9 cellular contexts compared by ENCODE assay signal in the genomic region with DNA sequence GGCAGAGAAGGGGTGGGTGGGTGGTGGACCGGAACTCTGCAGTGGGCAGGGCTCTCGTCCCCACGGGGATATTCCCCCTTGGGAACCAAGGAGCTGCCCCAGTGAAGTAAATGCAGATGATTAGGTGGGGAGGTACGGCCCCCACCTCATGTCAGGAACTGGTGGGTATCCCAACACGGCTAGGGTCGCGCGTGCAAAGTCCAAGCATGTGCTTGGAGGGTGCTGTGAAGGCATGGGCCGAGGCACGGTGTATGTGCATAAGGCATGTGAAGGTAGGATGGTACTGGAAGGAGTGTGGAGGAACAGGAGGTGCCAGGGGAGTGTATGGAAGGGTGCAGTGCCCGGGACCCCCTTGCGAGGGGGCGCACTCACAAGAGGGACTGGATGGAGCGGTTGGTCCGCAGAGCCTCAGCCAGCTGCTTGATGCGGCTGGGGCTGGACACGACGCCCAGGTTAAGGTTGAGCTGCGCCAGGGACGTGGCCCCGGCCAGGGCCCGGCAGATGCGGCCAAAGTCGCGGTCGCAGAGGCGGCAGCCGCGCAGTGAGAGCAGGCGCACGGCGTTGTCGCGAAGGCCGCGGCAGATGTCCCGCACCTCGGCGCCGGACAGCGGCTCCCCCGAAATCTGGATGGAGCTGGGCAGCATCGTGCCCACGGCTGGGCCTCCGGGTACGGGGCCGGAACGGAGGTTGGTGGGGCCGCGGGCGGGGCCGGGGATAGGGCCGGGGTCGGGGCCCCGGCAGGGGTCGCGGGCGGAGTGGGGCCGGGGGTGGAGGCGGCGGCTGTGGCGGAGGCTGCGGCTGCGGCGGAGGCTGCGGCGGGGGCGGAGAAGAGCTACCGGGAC. TPM values are rescaled to one million over a fixed set of nuclear protein-coding genes. Genes with fewer than 3 reads are reported as not detected.
DNase-seq lines count a peak whose midpoint lies in the region; ATAC-seq, FAIRE-seq and TF ChIP-seq lines count a peak whose summit lies in the region.
"Had no signal": no experiment of that assay in that cellular context is flagged by ENCODE, and none has a peak within 500 bp of the region (broad histone marks: within the 10 kb centered on the region; RNA-seq: fewer than 3 reads in every experiment).

No MANE protein-coding gene starts in this region.

- intact Hi-C loops in posterior vena cava (cut with DNase I): loop anchor here (5.0 to 10.0 kb wide), 4 partner anchors 52 to 247 kb away; a partner anchor contains a TSS

- CTCF ChIA-PET in RWPE1 (lab: Yijun Ruan, JAX): interaction anchor here (0.6 to 1.1 kb wide), 2 partner anchors 75 to 280 kb away, joined by 3 read pairs; a partner anchor contains a TSS

- peak overlapping the region; percentile 87 for H3K27ac Mint-ChIP-seq in T-helper 2 cell treated with Interferon-gamma antibody and Interleukin-4, amounts not matched to agents 5 μg/mL and 100 μg/mL, for 36 hours

- no peak for DNase-seq in T-helper 2 cell treated with Interferon-gamma antibody and Interleukin-4, amounts not matched to agents 5 μg/mL and 100 μg/mL, for 36 hours (ENCODE audit: low spot score)
- no peak for DNase-seq in T-helper 2 cell
- no peak for DNase-seq in RWPE1 (ENCODE audit: low spot score)
- peak; percentile 81 for DNase-seq in posterior vena cava (ENCODE audit: low spot score)
- DNase-seq in urothelium cell line (ENCODE audit: low spot score): no peak
- no peak for DNase-seq in NOMO-1 (lab: John Stamatoyannopoulos, UW; ENCODE audit: unreplicated experiment in 2 of 2)
- DNase-seq in GM19240 (ENCODE audit: insufficient read length, low spot score): no peak

- H3K4me1 Mint-ChIP-seq in T-helper 2 cell treated with Interferon-gamma antibody and Interleukin-4, amounts not matched to agents 5 μg/mL and 100 μg/mL, for 36 hours (ENCODE audit: low read depth): peaks cover 16% of the 10 kb centered on the region

- H3K36me3 Mint-ChIP-seq in T-helper 2 cell treated with Interferon-gamma antibody and Interleukin-4, amounts not matched to agents 5 μg/mL and 100 μg/mL, for 36 hours (ENCODE audit: low read depth): peaks cover 35% of the 10 kb centered on the region

- peaks cover 19% of the 10 kb centered on the region for H3K27me3 Mint-ChIP-seq in T-helper 2 cell treated with Interferon-gamma antibody and Interleukin-4, amounts not matched to agents 5 μg/mL and 100 μg/mL, for 36 hours (ENCODE audit: low read depth)

- TF ChIP-seq CTCF in RWPE1 (conservative IDR thresholded peaks at IDR 0.05; ENCODE audit: low read depth): no peak

- H3K27ac ChIP-seq in RWPE1: peak overlapping the region; percentile 80

- H3K9me3 Mint-ChIP-seq in T-helper 2 cell treated with Interferon-gamma antibody and Interleukin-4, amounts not matched to agents 5 μg/mL and 100 μg/mL, for 36 hours: no peaks in the 10 kb centered on the region

- POLR2A ChIA-PET in RWPE1 (lab: Yijun Ruan, JAX; ENCODE audit: low non-redundant PET): interaction anchor here (1.0 kb wide), 1 partner anchor 8 kb away, joined by 4 read pairs; no protein-coding TSS in a partner anchor

- no peak for FAIRE-seq in urothelium cell line (lab: Jason Lieb, UNC)
- FAIRE-seq: G401.6 had no signal

- H3K4me3 Mint-ChIP-seq in T-helper 2 cell treated with Interferon-gamma antibody and Interleukin-4, amounts not matched to agents 5 μg/mL and 100 μg/mL, for 36 hours: peak overlapping the region; percentile 90

- peak; percentile 4 for ATAC-seq in esophagus mucosa

RNA-seq across cellular contexts. Expression of a gene that starts 0.8 kb away (rescaled TPM):
- total RNA-seq in esophagus mucosa: 0.20 TPM
- under 1 TPM; 0.69 to 0.90 TPM for total RNA-seq in posterior vena cava

RNA-seq across cellular contexts. Expression of a gene that starts 7.4 kb away (rescaled TPM):
- total RNA-seq in esophagus mucosa (41.8 TPM), posterior vena cava (10 to 100 TPM; 54.6 to 61.3 TPM)

RNA-seq across cellular contexts. Expression of a gene that starts 7.5 kb away (rescaled TPM):
- total RNA-seq in esophagus mucosa: 33.0 TPM
- 10 to 100 TPM; 23.9 to 31.7 TPM for total RNA-seq in posterior vena cava

RNA-seq across cellular contexts. Expression of a gene that starts 32.0 kb away (rescaled TPM):
- 8.9 TPM for total RNA-seq in esophagus mucosa
- total RNA-seq in posterior vena cava: 10 to 100 TPM; 23.4 to 25.4 TPM

RNA-seq across cellular contexts. Expression of a gene that starts 54.0 kb away (rescaled TPM):
- total RNA-seq in esophagus mucosa: 8.9 TPM
- under 1 TPM; 0.14 to 0.42 TPM for total RNA-seq in posterior vena cava
